In genomic region chr16:87832759-87833502, GRCh38 we compare ENCODE assay signal across 1 cellular context.
TF ChIP-seq lines count a peak whose summit lies in the region.

No MANE protein-coding gene starts in this region.

TF ChIP-seq in A549, 52 proteins besides CTCF, POLR2A, EP300 and RAD21 (continued from another document):
- TF ChIP-seq, protein P1, sequence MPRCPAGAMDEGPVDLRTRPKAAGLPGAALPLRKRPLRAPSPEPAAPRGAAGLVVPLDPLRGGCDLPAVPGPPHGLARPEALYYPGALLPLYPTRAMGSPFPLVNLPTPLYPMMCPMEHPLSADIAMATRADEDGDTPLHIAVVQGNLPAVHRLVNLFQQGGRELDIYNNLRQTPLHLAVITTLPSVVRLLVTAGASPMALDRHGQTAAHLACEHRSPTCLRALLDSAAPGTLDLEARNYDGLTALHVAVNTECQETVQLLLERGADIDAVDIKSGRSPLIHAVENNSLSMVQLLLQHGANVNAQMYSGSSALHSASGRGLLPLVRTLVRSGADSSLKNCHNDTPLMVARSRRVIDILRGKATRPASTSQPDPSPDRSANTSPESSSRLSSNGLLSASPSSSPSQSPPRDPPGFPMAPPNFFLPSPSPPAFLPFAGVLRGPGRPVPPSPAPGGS (IDR thresholded peaks at IDR 0.05): no peak
- TF ChIP-seq HOXB13 (CRISPR knock-in tag; IDR thresholded peaks at IDR 0.05; ENCODE audit: low read depth) (no peak), MAFK (IDR thresholded peaks at IDR 0.05; ENCODE audit: partially characterized antibody) (no peak), POLR2AphosphoS2 (conservative IDR thresholded peaks at IDR 0.05; ENCODE audit: low read length) (peak; percentile 93; the same call in 1 of the 2 replicates), HOXA7 (CRISPR knock-in tag; IDR thresholded peaks at IDR 0.05) (peak; percentile 49; the same call in 1 of the 2 replicates), FOSL2 (IDR thresholded peaks at IDR 0.05) (no peak), FOSL2 (CRISPR knock-in tag; IDR thresholded peaks at IDR 0.05) (no peak), RFX5 (IDR thresholded peaks at IDR 0.05) (no peak), HEYL (CRISPR knock-in tag; IDR thresholded peaks at IDR 0.05) (no peak)
